1 cellular context compared by ENCODE assay signal in the genomic region with DNA sequence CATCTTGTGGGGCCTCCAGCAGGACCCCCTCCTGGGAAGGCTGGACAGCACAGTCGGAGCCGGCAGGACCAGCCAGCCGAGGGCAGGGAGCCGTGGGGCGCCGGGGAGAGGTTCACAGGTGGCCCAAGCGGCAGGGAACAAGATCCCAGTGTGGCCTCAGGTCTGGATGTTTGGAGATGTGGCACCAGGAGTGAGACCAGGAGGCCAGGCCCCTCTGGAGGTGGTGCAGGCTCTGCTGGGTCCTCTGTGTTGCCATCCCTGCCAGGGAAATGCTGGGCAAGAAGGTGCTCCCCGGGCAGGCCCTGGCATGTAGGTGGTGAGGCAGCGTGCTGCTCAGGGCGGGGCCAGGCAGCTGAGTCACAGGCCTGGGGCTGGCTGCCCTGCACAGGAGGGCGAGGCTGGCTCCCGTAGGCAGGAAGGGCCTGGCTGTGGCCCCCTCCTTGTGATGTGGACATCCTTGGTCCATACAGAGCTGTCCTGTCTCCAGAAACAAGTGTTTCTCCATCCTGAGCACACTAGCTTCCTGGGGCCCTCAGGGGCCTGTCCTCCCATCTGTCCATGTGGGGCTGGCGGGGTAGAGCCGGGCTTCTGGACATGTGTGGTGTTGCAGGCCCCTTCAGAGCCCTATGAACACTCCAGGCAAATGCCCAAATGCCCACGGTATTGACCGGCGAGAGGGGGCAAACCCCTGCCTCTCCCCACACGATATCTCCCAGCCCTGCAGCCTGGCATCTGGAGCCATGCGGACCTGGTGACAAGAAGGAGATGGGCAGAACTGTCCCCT.
TF ChIP-seq lines count a peak whose summit lies in the region.

No MANE protein-coding gene starts in this region.

TF ChIP-seq in HCT116, 20 proteins besides CTCF, POLR2A, EP300 and RAD21 (continued from another document):
- TF ChIP-seq ZBTB33 (IDR thresholded peaks at IDR 0.05; ENCODE audit: extremely low read depth, insufficient replicate concordance, low read length) (no peak), ZFX (IDR thresholded peaks at IDR 0.05) (0 out of 2 replicates have a peak, but pooled peaks have one; percentile 51), POLR2AphosphoS5 (IDR thresholded peaks at IDR 0.05; ENCODE audit: low read depth, low read length) (peak; percentile 75), FOSL1 (IDR thresholded peaks at IDR 0.05; ENCODE audit: low read depth) (no peak), JUND (IDR thresholded peaks at IDR 0.05) (no peak), ZNF274 (IDR thresholded peaks at IDR 0.05; ENCODE audit: low read depth, low read length) (no peak), EGR1 (IDR thresholded peaks at IDR 0.05; ENCODE audit: low read depth) (no peak), YY1 (IDR thresholded peaks at IDR 0.05; ENCODE audit: extremely low read depth, insufficient replicate concordance, low read depth, low read length) (peak; percentile 53), CEBPB (IDR thresholded peaks at IDR 0.05; ENCODE audit: low read depth) (no peak), ATF3 (IDR thresholded peaks at IDR 0.05) (no peak), CBX3 (IDR thresholded peaks at IDR 0.05; ENCODE audit: low read depth) (no peak), MAX (IDR thresholded peaks at IDR 0.05) (no peak)
